8 cellular contexts compared by ENCODE assay signal in genomic region chr7:146116452-146117219, GRCh38. TPM values are rescaled to one million over a fixed set of nuclear protein-coding genes. Genes with fewer than 3 reads are reported as not detected.
DNase-seq lines count a peak whose midpoint lies in the region; ATAC-seq and TF ChIP-seq lines count a peak whose summit lies in the region.

Gene CNTNAP2 (plus strand): TSS chr7:146116801. CDS start chr7:146116877, 76 bp downstream.

- peaks cover 0 to 18% (median 12%) of the 10 kb centered on the region in 5 donors for H3K27me3 ChIP-seq in subcutaneous abdominal adipose tissue (ENCODE audit: control insufficient read depth in 5 of 5, insufficient read depth in 4 of 5, low read length in 5 of 5)

- no peak within 1 kb of the TSS for H3K27ac ChIP-seq in subcutaneous abdominal adipose tissue (ENCODE audit: low read depth, low read length)

- peaks cover 10% of the 10 kb centered on the region for H3K4me1 Mint-ChIP-seq in activated T-cell treated with anti-CD3 and anti-CD28 coated beads, Interleukin-2, amount 50 U/mL, for 4 hours (ENCODE audit: low read depth)

- H3K27me3 Mint-ChIP-seq in activated T-cell treated with anti-CD3 and anti-CD28 coated beads, Interleukin-2, amount 50 U/mL, for 4 hours (ENCODE audit: low read depth): peaks cover 31% of the 10 kb centered on the region

- H3K4me3 Mint-ChIP-seq in activated T-cell treated with anti-CD3 and anti-CD28 coated beads, Interleukin-2, amount 50 U/mL, for 4 hours: peak within 1 kb of the TSS; percentile 51

- H3K9me3 Mint-ChIP-seq in activated T-cell treated with anti-CD3 and anti-CD28 coated beads, Interleukin-2, amount 50 U/mL, for 4 hours: no peaks in the 10 kb centered on the region

- H3K9ac ChIP-seq in subcutaneous abdominal adipose tissue (ENCODE audit: low read length in 5 of 5): no peak within 1 kb of the TSS

- no peak for DNase-seq in activated T-cell treated with anti-CD3 and anti-CD28 coated beads, Interleukin-2, amount 50 U/mL, for 4 hours
- DNase-seq in activated T-cell treated with anti-CD3 and anti-CD28 coated beads, Interleukin-2, amount 50 U/mL, for 1 hour: no peak
- DNase-seq in NCI-H446 treated with DMSO at 0.1 percent for 48 hours (lab: John Stamatoyannopoulos, UW): peak; percentile 79
- DNase-seq in cardiac fibroblast (ENCODE audit: low read depth in 2 of 2): peak; percentile 46 to 62
- DNase-seq in islet precursor cell: peak; percentile 88
- no peak for DNase-seq in KBM-7
- DNase-seq in ureter (ENCODE audit: low spot score): no peak

- in situ Hi-C loops in KBM-7 (cut with MboI; ENCODE audit: low pct_unique_long_range_greater_than_20kb, low sequenced_read_pairs): no loop called here

- no peak for ATAC-seq in activated T-cell treated with anti-CD3 and anti-CD28 coated beads, Interleukin-2, amount 50 U/mL, for 4 hours

- H3K4me3 ChIP-seq in cardiac fibroblast (replicated peaks in 1 of 2; ENCODE audit: low read depth in 2 of 2, low read length in 2 of 2) (peak within 1 kb of the TSS; percentile 57 to 60), subcutaneous abdominal adipose tissue (ENCODE audit: low read depth in 1 of 5, low read length in 5 of 5) (peak within 1 kb of the TSS; percentile 56 to 68 (median 59))

- H3K4me1 ChIP-seq in subcutaneous abdominal adipose tissue (ENCODE audit: control insufficient read depth in 5 of 5, insufficient read depth in 5 of 5, low read length in 5 of 5): peaks cover 0 to 16% (median 14%) of the 10 kb centered on the region in 5 donors

- TF ChIP-seq CTCF in cardiac fibroblast (IDR thresholded peaks at IDR 0.05; ENCODE audit: low read depth, low read length): no peak

- H3K9me3 ChIP-seq in subcutaneous abdominal adipose tissue (ENCODE audit: control insufficient read depth in 5 of 5, low read length in 5 of 5): no peaks in the 10 kb centered on the region

- H3K36me3 Mint-ChIP-seq in activated T-cell treated with anti-CD3 and anti-CD28 coated beads, Interleukin-2, amount 50 U/mL, for 4 hours (ENCODE audit: insufficient read depth): no peaks in the 10 kb centered on the region

- no peaks in the 10 kb centered on the region for H3K36me3 ChIP-seq in subcutaneous abdominal adipose tissue (ENCODE audit: control insufficient read depth in 5 of 5, insufficient read depth in 5 of 5, low read length in 5 of 5)

RNA-seq across cellular contexts. Expression of gene CNTNAP2, which starts in this region (rescaled TPM):
- total RNA-seq in activated T-cell treated with anti-CD3 and anti-CD28 coated beads, Interleukin-2, amount 50 U/mL, for 4 hours: not detected
- total RNA-seq in ureter: 0.21 TPM

Comparison
In these comparisons a context has a peak if more than half of its experiments do, and no peak if none do; other contexts are left out.
1. DNase-seq: peak in NCI-H446 treated with DMSO at 0.1 percent for 48 hours (single experiment), cardiac fibroblast (2 of 2) and islet precursor cell (single experiment); none in activated T-cell treated with anti-CD3 and anti-CD28 coated beads, Interleukin-2, amount 50 U/mL, for 4 hours (single experiment), activated T-cell treated with anti-CD3 and anti-CD28 coated beads, Interleukin-2, amount 50 U/mL, for 1 hour (single experiment), KBM-7 (single experiment) and ureter (single experiment).